In genomic region chr17:30808785-30809286, GRCh38 we compare ENCODE assay signal across 8 cellular contexts. TPM values are rescaled to one million over a fixed set of nuclear protein-coding genes. Genes with fewer than 3 reads are reported as not detected.
A peak's percentile ranks its signal among the peaks of the same experiment; 100 is the strongest.
DNase-seq lines count a peak whose midpoint lies in the region; ATAC-seq and TF ChIP-seq lines count a peak whose summit lies in the region.

No MANE protein-coding gene starts in this region.

- peaks cover 64% of the 10 kb centered on the region for H3K4me1 Mint-ChIP-seq in activated CD8-positive, alpha-beta T cell treated with anti-CD3 and anti-CD28 coated beads, Interleukin-2, amount 10 ng/mL, durations not matched to agents 7 days and 5 days (ENCODE audit: low read depth)

- CTCF ChIA-PET in activated CD8-positive, alpha-beta T cell treated with anti-CD3 and anti-CD28 coated beads, Interleukin-2, amount 10 ng/mL, durations not matched to agents 7 days and 5 days (lab: Charles Lee), result interaction anchor here (0.9 to 11.7 kb wide), 5 partner anchors 10 to 23 kb away, joined by 3 to 316 read pairs (median 6); partner anchors contain the start of genes ATAD5 and CRLF3
- CTCF ChIA-PET in RWPE1 (lab: Yijun Ruan, JAX), result no interaction called here

- peak overlapping the region; percentile 85 for H3K4me3 Mint-ChIP-seq in activated CD8-positive, alpha-beta T cell treated with anti-CD3 and anti-CD28 coated beads, Interleukin-2, amount 10 ng/mL, durations not matched to agents 7 days and 5 days

- H3K36me3 ChIP-seq in heart left ventricle (peaks cover 0 to 12% (median 7%) of the 10 kb centered on the region in 9 donors), right atrium auricular region (peaks cover 5% of the 10 kb centered on the region)

- ATAC-seq in heart left ventricle, result peak; percentile 26 to 80 (median 54)
- ATAC-seq in HG03378 (IDR thresholded peaks at IDR 0.05; ENCODE audit: unreplicated experiment), result peak; percentile 65
- peak; percentile 92 for ATAC-seq in activated CD8-positive, alpha-beta T cell treated with anti-CD3 and anti-CD28 coated beads, Interleukin-2, amount 10 ng/mL, durations not matched to agents 7 days and 5 days

- peak overlapping the region in 3 of 12 donors; percentile 2 to 40 (median 5) for H3K4me3 ChIP-seq in heart left ventricle
- no peak overlapping the region for H3K4me3 ChIP-seq in right atrium auricular region

- POLR2A ChIA-PET in activated CD8-positive, alpha-beta T cell treated with anti-CD3 and anti-CD28 coated beads, Interleukin-2, amount 10 ng/mL, durations not matched to agents 7 days and 5 days (lab: Charles Lee), result interaction anchor here (0.7 to 11.2 kb wide), 6 partner anchors 13 to 1252 kb away, joined by 3 to 218 read pairs (median 4); partner anchors contain the start of genes ATAD5 and CRLF3
- POLR2A ChIA-PET in RWPE1 (lab: Yijun Ruan, JAX; ENCODE audit: low non-redundant PET), result no interaction called here

- no peaks in the 10 kb centered on the region for H3K27me3 Mint-ChIP-seq in activated CD8-positive, alpha-beta T cell treated with anti-CD3 and anti-CD28 coated beads, Interleukin-2, amount 10 ng/mL, durations not matched to agents 7 days and 5 days (ENCODE audit: low read depth)

- TF ChIP-seq CTCF in heart left ventricle (IDR thresholded peaks at IDR 0.05) (no peak), right atrium auricular region (IDR thresholded peaks at IDR 0.05) (no peak), RWPE1 (conservative IDR thresholded peaks at IDR 0.05; ENCODE audit: low read depth) (no peak)

- H3K27me3 ChIP-seq in heart left ventricle, result no peaks in the 10 kb centered on the region
- H3K27me3 ChIP-seq in right atrium auricular region, result no peaks in the 10 kb centered on the region

- H3K4me1 ChIP-seq in heart left ventricle (peaks cover 0 to 70% (median 1%) of the 10 kb centered on the region in 12 donors), right atrium auricular region (peaks cover 0 to 12% of the 10 kb centered on the region in 2 donors)

- WGBS in heart left ventricle, 4 donors, result 65 to 80% (median 71%) methylated on average over 9 of the region's 9 CpGs

- TF ChIP-seq POLR2A in heart left ventricle (IDR thresholded peaks at IDR 0.05), result no peak

- H3K9me3 ChIP-seq in heart left ventricle, result no peaks in the 10 kb centered on the region
- no peaks in the 10 kb centered on the region for H3K9me3 ChIP-seq in right atrium auricular region

- intact Hi-C loops in heart left ventricle (cut with DNase I), result no loop called here

- H3K27ac ChIP-seq in heart left ventricle (peak overlapping the region in 7 of 12 donors; percentile 24 to 94 (median 46)), right atrium auricular region (no peak overlapping the region), RWPE1 (no peak overlapping the region)

- H3K36me3 Mint-ChIP-seq in activated CD8-positive, alpha-beta T cell treated with anti-CD3 and anti-CD28 coated beads, Interleukin-2, amount 10 ng/mL, durations not matched to agents 7 days and 5 days (ENCODE audit: low read depth), result peaks cover 35% of the 10 kb centered on the region

- peak overlapping the region; percentile 99 for H3K27ac Mint-ChIP-seq in activated CD8-positive, alpha-beta T cell treated with anti-CD3 and anti-CD28 coated beads, Interleukin-2, amount 10 ng/mL, durations not matched to agents 7 days and 5 days

- H3K9me3 Mint-ChIP-seq in activated CD8-positive, alpha-beta T cell treated with anti-CD3 and anti-CD28 coated beads, Interleukin-2, amount 10 ng/mL, durations not matched to agents 7 days and 5 days (ENCODE audit: insufficient read depth), result no peaks in the 10 kb centered on the region

- DNase-seq in heart left ventricle (no peak), right atrium auricular region (ENCODE audit: low spot score) (no peak), pons (ENCODE audit: low spot score) (peak; percentile 71), NK-92 (lab: John Stamatoyannopoulos, UW; ENCODE audit: unreplicated experiment) (no peak), NCI-H2196 (lab: John Stamatoyannopoulos, UW; ENCODE audit: unreplicated experiment) (no peak), RWPE1 (ENCODE audit: low spot score) (no peak)
- DNase-seq in activated CD8-positive, alpha-beta T cell treated with anti-CD3 and anti-CD28 coated beads, Interleukin-2, amount 10 ng/mL, durations not matched to agents 7 days and 5 days, result peak; percentile 74

RNA-seq across cellular contexts. Expression of gene CRLF3, which starts 15.7 kb away (rescaled TPM):
- total RNA-seq in heart left ventricle (10 to 100 TPM in 1 of 9 donors, 1 to 10 TPM in 8; 4.4 to 12.3 (median 5.5) TPM), right atrium auricular region (1 to 10 TPM; 3.4 to 5.3 TPM)
- 1 to 10 TPM; 3.0 to 4.4 TPM for polyA plus RNA-seq in heart left ventricle
- total RNA-seq in activated CD8-positive, alpha-beta T cell treated with anti-CD3 and anti-CD28 coated beads, Interleukin-2, amount 10 ng/mL, durations not matched to agents 7 days and 5 days, result 10 to 100 TPM; 61.4 to 65.6 TPM

RNA-seq across cellular contexts. Expression of gene ATAD5, which starts 22.9 kb away (rescaled TPM):
- 1 to 10 TPM in 1 of 9 donors, under 1 TPM in 8; 0.32 to 2.5 (median 0.49) TPM for total RNA-seq in heart left ventricle
- polyA plus RNA-seq in heart left ventricle, result under 1 TPM; 0.25 to 0.34 TPM
- total RNA-seq in right atrium auricular region, result under 1 TPM; 0.35 to 0.70 TPM
- total RNA-seq in activated CD8-positive, alpha-beta T cell treated with anti-CD3 and anti-CD28 coated beads, Interleukin-2, amount 10 ng/mL, durations not matched to agents 7 days and 5 days, result 10 to 100 TPM; 33.5 to 37.0 TPM

Comparison
In these comparisons a context has a peak if more than half of its experiments do, and no peak if none do; other contexts are left out.
1. H3K27ac ChIP-seq: peak in heart left ventricle (7 of 12); none in right atrium auricular region (0 of 2) and RWPE1 (single experiment).
2. DNase-seq: peak in activated CD8-positive, alpha-beta T cell treated with anti-CD3 and anti-CD28 coated beads, Interleukin-2, amount 10 ng/mL, durations not matched to agents 7 days and 5 days (single experiment) and pons (single experiment); none in heart left ventricle (0 of 5), right atrium auricular region (single experiment), NK-92 (single experiment), NCI-H2196 (single experiment) and RWPE1 (single experiment).
3. RNA of gene CRLF3, which starts 15.7 kb away (total RNA-seq): 61.4 to 65.6 TPM in activated CD8-positive, alpha-beta T cell treated with anti-CD3 and anti-CD28 coated beads, Interleukin-2, amount 10 ng/mL, durations not matched to agents 7 days and 5 days; 4.4 to 12.3 TPM in heart left ventricle and 3.4 to 5.3 TPM in right atrium auricular region; every median in the first group is over 4 times any median in the second.
4. RNA of gene ATAD5, which starts 22.9 kb away (total RNA-seq): 33.5 to 37.0 TPM in activated CD8-positive, alpha-beta T cell treated with anti-CD3 and anti-CD28 coated beads, Interleukin-2, amount 10 ng/mL, durations not matched to agents 7 days and 5 days; 0.35 to 0.70 TPM in right atrium auricular region and 0.32 to 2.5 TPM in heart left ventricle; every median in the first group is over 4 times any median in the second.
5. Peak in every context shown above with its lines, with median percentiles within 50 percentile points of each other: ATAC-seq.